1 cellular context compared by ENCODE assay signal in genomic region chr11:12233602-12233925, GRCh38.
TF ChIP-seq lines count a peak whose summit lies in the region.

No MANE protein-coding gene starts in this region.

TF ChIP-seq in IMR-90, 13 proteins besides CTCF, POLR2A, EP300 and RAD21:
- TF ChIP-seq CEBPB (IDR thresholded peaks at IDR 0.05; ENCODE audit: low read depth, low read length) (no peak), NFE2L2 (IDR thresholded peaks at IDR 0.05; ENCODE audit: low read depth, low read length) (no peak), RFX5 (IDR thresholded peaks at IDR 0.05; ENCODE audit: low read depth, low read length) (no peak), BHLHE40 (IDR thresholded peaks at IDR 0.05; ENCODE audit: low read depth, low read length) (no peak), SMC3 (IDR thresholded peaks at IDR 0.05; ENCODE audit: low read depth, low read length) (no peak), MAZ (IDR thresholded peaks at IDR 0.05; ENCODE audit: borderline replicate concordance, low read depth, low read length) (no peak), CHD1 (IDR thresholded peaks at IDR 0.05; ENCODE audit: low read depth, low read length) (no peak), MXI1 (IDR thresholded peaks at IDR 0.05; ENCODE audit: borderline replicate concordance, low read depth, low read length) (no peak), FOS (IDR thresholded peaks at IDR 0.05; ENCODE audit: low read depth, low read length) (no peak), MAFK (IDR thresholded peaks at IDR 0.05; ENCODE audit: low read depth, low read length) (no peak), RCOR1 (IDR thresholded peaks at IDR 0.05; ENCODE audit: insufficient replicate concordance, low read length) (no peak)
- TF ChIP-seq, protein P1, sequence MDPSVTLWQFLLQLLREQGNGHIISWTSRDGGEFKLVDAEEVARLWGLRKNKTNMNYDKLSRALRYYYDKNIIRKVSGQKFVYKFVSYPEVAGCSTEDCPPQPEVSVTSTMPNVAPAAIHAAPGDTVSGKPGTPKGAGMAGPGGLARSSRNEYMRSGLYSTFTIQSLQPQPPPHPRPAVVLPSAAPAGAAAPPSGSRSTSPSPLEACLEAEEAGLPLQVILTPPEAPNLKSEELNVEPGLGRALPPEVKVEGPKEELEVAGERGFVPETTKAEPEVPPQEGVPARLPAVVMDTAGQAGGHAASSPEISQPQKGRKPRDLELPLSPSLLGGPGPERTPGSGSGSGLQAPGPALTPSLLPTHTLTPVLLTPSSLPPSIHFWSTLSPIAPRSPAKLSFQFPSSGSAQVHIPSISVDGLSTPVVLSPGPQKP (IDR thresholded peaks at IDR 0.05; ENCODE audit: borderline replicate concordance, low read depth, low read length): no peak
- TF ChIP-seq, protein P2, sequence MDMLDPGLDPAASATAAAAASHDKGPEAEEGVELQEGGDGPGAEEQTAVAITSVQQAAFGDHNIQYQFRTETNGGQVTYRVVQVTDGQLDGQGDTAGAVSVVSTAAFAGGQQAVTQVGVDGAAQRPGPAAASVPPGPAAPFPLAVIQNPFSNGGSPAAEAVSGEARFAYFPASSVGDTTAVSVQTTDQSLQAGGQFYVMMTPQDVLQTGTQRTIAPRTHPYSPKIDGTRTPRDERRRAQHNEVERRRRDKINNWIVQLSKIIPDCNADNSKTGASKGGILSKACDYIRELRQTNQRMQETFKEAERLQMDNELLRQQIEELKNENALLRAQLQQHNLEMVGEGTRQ (IDR thresholded peaks at IDR 0.05; ENCODE audit: low read depth, low read length): no peak
